In the genomic region with DNA sequence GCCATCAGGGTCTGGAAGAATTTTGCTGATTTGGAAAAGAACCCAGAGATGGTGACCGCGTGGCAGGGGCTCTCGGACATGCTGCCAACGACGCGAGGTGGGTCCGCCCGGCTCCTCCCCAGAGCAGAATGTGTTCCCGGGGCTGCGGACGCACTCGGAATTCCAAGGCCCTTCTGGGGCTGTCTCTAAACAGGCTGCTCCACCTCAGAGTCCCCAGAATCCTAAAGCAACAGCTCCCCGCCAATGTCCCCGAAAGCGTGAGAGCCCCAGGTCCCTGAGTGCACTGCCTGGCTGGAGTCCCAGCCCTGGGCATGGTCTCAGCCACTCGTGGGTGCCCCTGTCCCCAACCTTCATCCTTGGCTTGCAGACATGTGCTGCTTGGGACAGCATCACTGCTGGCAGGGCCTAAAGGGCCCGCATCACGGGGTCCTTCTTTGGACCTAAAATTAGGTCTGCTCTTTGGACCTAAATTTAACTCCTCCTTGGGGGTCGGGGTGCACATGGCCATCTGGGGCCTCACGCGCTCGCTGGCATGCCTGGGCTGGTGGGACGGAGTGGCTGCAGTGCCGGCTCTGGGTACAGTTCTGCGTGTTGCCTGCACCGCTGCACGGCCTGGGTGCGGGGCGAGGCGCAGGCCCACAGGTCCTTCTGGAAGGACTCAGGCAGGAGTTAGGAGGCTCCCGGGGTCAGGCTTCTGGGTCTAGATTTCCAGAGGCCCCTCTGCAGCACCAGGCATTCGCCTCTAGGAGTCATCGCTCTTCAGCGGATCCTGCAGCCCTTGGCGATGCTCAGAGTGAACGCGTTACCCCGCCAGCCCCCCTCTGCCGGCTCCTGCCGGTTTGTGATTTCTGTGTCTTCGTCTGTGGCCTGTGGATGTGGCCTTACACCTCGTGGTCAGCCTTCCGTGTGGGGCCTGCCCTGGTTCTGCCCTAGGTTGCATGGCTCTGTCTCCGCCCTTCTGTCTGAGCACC, we compare ENCODE assay signal across 12 cellular contexts.
DNase-seq lines count a peak whose midpoint lies in the region; TF ChIP-seq lines count a peak whose summit lies in the region.
"Had no signal": no experiment of that assay in that cellular context is flagged by ENCODE, and none has a peak within 500 bp of the region (broad histone marks: within the 10 kb centered on the region; RNA-seq: fewer than 3 reads in every experiment).

No MANE protein-coding gene starts in this region.

- H3K9me3 ChIP-seq in WERI-Rb-1 (ENCODE audit: severe bottlenecking) = peaks cover 4% of the 10 kb centered on the region
- H3K9me3 ChIP-seq in tibial artery = no peaks in the 10 kb centered on the region

- intact Hi-C loops in tibial artery (cut with DNase I; ENCODE audit: low total_unique reads) = no loop called here

- peaks cover 0 to 33% (median 25%) of the 10 kb centered on the region in 4 donors for H3K4me1 ChIP-seq in tibial artery

- H3K27ac ChIP-seq in WERI-Rb-1 (no peak overlapping the region), tibial artery (peak overlapping the region; percentile 70 to 81)

- no peaks in the 10 kb centered on the region for H3K27me3 ChIP-seq in WERI-Rb-1 (ENCODE audit: insufficient read depth, low read depth, severe bottlenecking)
- H3K27me3 ChIP-seq in tibial artery = no peaks in the 10 kb centered on the region

- TF ChIP-seq CTCF in WERI-Rb-1 (IDR thresholded peaks at IDR 0.05; ENCODE audit: low read depth, low read length) (peak; percentile 63), tibial artery (IDR thresholded peaks at IDR 0.05) (peak in 1 of 2 experiments; percentile 29)

- H3K4me3 ChIP-seq in WERI-Rb-1 (ENCODE audit: low read depth, low read length) (no peak overlapping the region), tibial artery (peak overlapping the region in 1 of 2 donors; percentile 5)

- DNase-seq in NCI-H82 (lab: John Stamatoyannopoulos, UW) (peak; percentile 27), NCI-H82 treated with DMSO at 0.1 percent for 48 hours (lab: John Stamatoyannopoulos, UW; ENCODE audit: unreplicated experiment) (no peak), WERI-Rb-1 (peak; percentile 51), iPS-NIHi11 (ENCODE audit: low spot score) (peak; percentile 72), tibial artery (peak in 1 of 2 donors; percentile 85), activated gamma-delta T cell (lab: John Stamatoyannopoulos, UW) (no peak), HPDE6-E6E7 (ENCODE audit: extremely low spot score) (no peak), NCI-H2171 (lab: John Stamatoyannopoulos, UW) (no peak)
- DNase-seq: activated T-cell treated with anti-CD3 and anti-CD28 coated beads for 4 hours; CD4-positive, alpha-beta memory T cell; HFFc6; NCI-H1436 treated with DMSO at 0.1 percent for 48 hours had no signal

- H3K36me3 ChIP-seq in WERI-Rb-1 (peaks cover 78% of the 10 kb centered on the region), tibial artery (peaks cover 0 to 67% (median 22%) of the 10 kb centered on the region in 3 donors)

Comparison
In these comparisons a context has a peak if more than half of its experiments do, and no peak if none do; other contexts are left out.
1. DNase-seq: peak in NCI-H82 (single experiment), WERI-Rb-1 (single experiment) and iPS-NIHi11 (single experiment); none in NCI-H82 treated with DMSO at 0.1 percent for 48 hours (single experiment), activated gamma-delta T cell (single experiment), HPDE6-E6E7 (single experiment) and NCI-H2171 (single experiment).